24 cellular contexts compared by ENCODE assay signal in genomic region chr11:2591805-2592204, GRCh38.
DNase-seq lines count a peak whose midpoint lies in the region; ATAC-seq and TF ChIP-seq lines count a peak whose summit lies in the region.
"Had no signal": no experiment of that assay in that cellular context is flagged by ENCODE, and none has a peak within 500 bp of the region (broad histone marks: within the 10 kb centered on the region; RNA-seq: fewer than 3 reads in every experiment).

No MANE protein-coding gene starts in this region.

- no peak overlapping the region for H2AK5ac ChIP-seq in H9 (ENCODE audit: insufficient read length, low read length)

- no peak overlapping the region for H4K8ac ChIP-seq in H9 (replicated peaks; ENCODE audit: insufficient read length, low read depth, low read length)

- H4K91ac ChIP-seq in H9 (ENCODE audit: insufficient read length, low read depth, low read length), result no peak overlapping the region

- H3T11ph ChIP-seq in H9 (ENCODE audit: low read length), result no peak overlapping the region

- no peak overlapping the region for H3K4me3 Mint-ChIP-seq in H9
- no peak overlapping the region for H3K4me3 Mint-ChIP-seq in activated T-helper 2 cell treated with anti-CD3 and anti-CD28 coated beads, Interferon-gamma antibody, Interleukin-2, Interleukin-4, amounts not matched to agents 10 μg/mL and 5 μg/mL and 100 μg/mL, durations not matched to agents 14 hours and 24 hours and 36 hours (ENCODE audit: low read depth)
- H3K4me3 Mint-ChIP-seq: activated T-helper 17 cell treated with anti-CD3 and anti-CD28 coated beads, Interleukin-2, amount 50 U/mL, for 72 hours; dendritic cell treated with granulocyte-macrophage colony-stimulating factor and Interleukin-4, amounts not matched to agents 40 ng/mL and 50 ng/mL, for 4 days; HFFc6; memory B cell; type B pancreatic cell had no signal

- H4K20me1 ChIP-seq in H9 (ENCODE audit: control insufficient read depth, insufficient read depth, insufficient read length), result peaks cover 3% of the 10 kb centered on the region

- peaks cover 35% of the 10 kb centered on the region; the same call in 1 of the 2 replicates for H3K27me3 ChIP-seq in H9 (ENCODE audit: insufficient read depth, low read length)
- H3K27me3 ChIP-seq in stomach, result no peaks in the 10 kb centered on the region
- H3K27me3 ChIP-seq: ovary, right lobe of liver had no signal

- no peak for TF ChIP-seq EP300 in stomach (IDR thresholded peaks at IDR 0.05)

- H3K4me2 ChIP-seq in H9 (ENCODE audit: insufficient read depth, insufficient read length, low read length), result no peak overlapping the region

- H4K5ac ChIP-seq in H9 (ENCODE audit: insufficient read length, low read depth, low read length), result no peak overlapping the region

- intact Hi-C loops in sciatic nerve (cut with DNase I), result no loop called here
- intact Hi-C loops in activated T-helper 2 cell treated with anti-CD3 and anti-CD28 coated beads, Interferon-gamma antibody, Interleukin-2, Interleukin-4, amounts not matched to agents 10 μg/mL and 5 μg/mL and 100 μg/mL, durations not matched to agents 14 hours and 24 hours and 36 hours (cut with micrococcal nuclease), result no loop called here
- intact Hi-C loops in stomach (cut with DNase I; ENCODE audit: low total_unique reads), result no loop called here

- H3K14ac ChIP-seq in H9 (ENCODE audit: insufficient read depth, low read length), result no peak overlapping the region; the same call in 1 of the 2 replicates

- H3K27ac ChIP-seq in H9 (ENCODE audit: insufficient read length, low read depth, low read length) (no peak overlapping the region), stomach (no peak overlapping the region)
- H3K27ac ChIP-seq: cardiac muscle cell, ovary, right lobe of liver, VCaP had no signal

- no peaks in the 10 kb centered on the region for H3K79me1 ChIP-seq in H9 (ENCODE audit: insufficient read depth, low read depth, low read length, poor library complexity, severe bottlenecking)

- H3K4ac ChIP-seq in H9 (ENCODE audit: low read depth, low read length), result no peak overlapping the region

- no peak overlapping the region for H2BK15ac ChIP-seq in H9 (ENCODE audit: low read depth, low read length)

- no CpG with 5 or more reads among the region's 10 CpGs for WGBS in H9 (ENCODE audit: extremely low coverage, insufficient read length, low lambda C conversion rate)
- WGBS in stomach, 5 donors, result 65 to 97% (median 96%) methylated on average over 4 to 10 of the region's 10 CpGs

- TF ChIP-seq POLR2A in stomach (IDR thresholded peaks at IDR 0.05), result no peak

- no peak overlapping the region for H3K9ac ChIP-seq in H9 (ENCODE audit: extremely low read depth, insufficient read length, low read length)

- H3K56ac ChIP-seq in H9 (ENCODE audit: insufficient read length, low read depth, low read length), result no peak overlapping the region

- H2BK20ac ChIP-seq in H9 (ENCODE audit: low read depth, low read length, poor library complexity, severe bottlenecking), result no peak overlapping the region

- no peaks in the 10 kb centered on the region for H3K23me2 ChIP-seq in H9 (ENCODE audit: insufficient read length, low read depth, low read length, poor library complexity, severe bottlenecking)

- H2BK120ac ChIP-seq in H9 (ENCODE audit: low read depth, low read length, poor library complexity, severe bottlenecking), result no peak overlapping the region

- CTCF ChIA-PET in GM10248 (lab: Yijun Ruan, JAX), result no interaction called here

- H3K4me1 ChIP-seq in H9 (ENCODE audit: insufficient read depth, low read length) (no peaks in the 10 kb centered on the region), stomach (no peaks in the 10 kb centered on the region)
- H3K4me1 ChIP-seq: right lobe of liver had no signal

- peaks cover 0 to 69% (median 59%) of the 10 kb centered on the region in 4 donors for H3K36me3 ChIP-seq in stomach
- H3K36me3 ChIP-seq: cardiac muscle cell, ovary, right lobe of liver had no signal

- H3K23ac ChIP-seq in H9 (ENCODE audit: insufficient read length, low read depth, low read length), result no peak overlapping the region

- H3K9me3 Mint-ChIP-seq in H9, result peaks cover 18 to 20% of the 10 kb centered on the region in 2 experiments
- H3K9me3 Mint-ChIP-seq in activated T-helper 2 cell treated with anti-CD3 and anti-CD28 coated beads, Interferon-gamma antibody, Interleukin-2, Interleukin-4, amounts not matched to agents 10 μg/mL and 5 μg/mL and 100 μg/mL, durations not matched to agents 14 hours and 24 hours and 36 hours, result no peaks in the 10 kb centered on the region
- H3K9me3 Mint-ChIP-seq: activated T-helper 17 cell treated with anti-CD3 and anti-CD28 coated beads, Interleukin-2, amount 50 U/mL, for 72 hours; dendritic cell treated with granulocyte-macrophage colony-stimulating factor and Interleukin-4, amounts not matched to agents 40 ng/mL and 50 ng/mL, for 4 days; HFFc6; type B pancreatic cell had no signal

- peak; percentile 8 for DNase-seq in GM10248 (ENCODE audit: extremely low spot score)
- peak; percentile 23 for DNase-seq in H9
- DNase-seq in iPS-NIHi11 (ENCODE audit: low spot score), result peak; percentile 9
- peak; percentile 34 for DNase-seq in sciatic nerve (ENCODE audit: low spot score)
- no peak for DNase-seq in activated T-helper 2 cell treated with anti-CD3 and anti-CD28 coated beads, Interferon-gamma antibody, Interleukin-2, Interleukin-4, amounts not matched to agents 10 μg/mL and 5 μg/mL and 100 μg/mL, durations not matched to agents 14 hours and 24 hours and 36 hours (ENCODE audit: low spot score)
- DNase-seq in stomach, result no peak
- DNase-seq: activated CD4-positive, alpha-beta T cell treated with anti-CD3 and anti-CD28 coated beads, Interleukin-2, amount 50 U/mL, for 48 hours; activated CD8-positive, alpha-beta memory T cell treated with anti-CD3 and anti-CD28 coated beads, Interleukin-2, amount 50 U/mL, for 4 hours; DMS53; HFFc6; NCI-H1105 treated with DMSO at 0.1 percent for 48 hours; NCI-H2029 treated with DMSO at 0.1 percent for 48 hours; NCI-H345 had no signal

- peaks cover 2% of the 10 kb centered on the region in 2 experiments; a peak in 3 of 4 replicates for H3K4me1 Mint-ChIP-seq in H9
- no peaks in the 10 kb centered on the region for H3K4me1 Mint-ChIP-seq in activated T-helper 2 cell treated with anti-CD3 and anti-CD28 coated beads, Interferon-gamma antibody, Interleukin-2, Interleukin-4, amounts not matched to agents 10 μg/mL and 5 μg/mL and 100 μg/mL, durations not matched to agents 14 hours and 24 hours and 36 hours (ENCODE audit: low read depth)
- H3K4me1 Mint-ChIP-seq: activated T-helper 17 cell treated with anti-CD3 and anti-CD28 coated beads, Interleukin-2, amount 50 U/mL, for 72 hours; memory B cell had no signal

- peaks cover 5% of the 10 kb centered on the region for H3K9me3 ChIP-seq in H9 (ENCODE audit: control insufficient read depth, low read depth, low read length)
- no peaks in the 10 kb centered on the region for H3K9me3 ChIP-seq in stomach
- H3K9me3 ChIP-seq: ovary, right lobe of liver had no signal

- H3K27ac Mint-ChIP-seq in H9, result no peak overlapping the region
- no peak overlapping the region for H3K27ac Mint-ChIP-seq in activated T-helper 2 cell treated with anti-CD3 and anti-CD28 coated beads, Interferon-gamma antibody, Interleukin-2, Interleukin-4, amounts not matched to agents 10 μg/mL and 5 μg/mL and 100 μg/mL, durations not matched to agents 14 hours and 24 hours and 36 hours
- H3K27ac Mint-ChIP-seq: activated naive CD4-positive, alpha-beta T cell treated with anti-CD3 and anti-CD28 coated beads, Interleukin-2, amount 50 U/mL, for 72 hours; activated T-helper 17 cell treated with anti-CD3 and anti-CD28 coated beads, Interleukin-2, amount 50 U/mL, for 72 hours; dendritic cell treated with granulocyte-macrophage colony-stimulating factor and Interleukin-4, amounts not matched to agents 40 ng/mL and 50 ng/mL, for 4 days; HFFc6; memory B cell; type B pancreatic cell had no signal

- H3K18ac ChIP-seq in H9 (ENCODE audit: insufficient read length, low read depth, low read length), result no peak overlapping the region

- H2BK5ac ChIP-seq in H9 (ENCODE audit: insufficient read length, low read length), result no peak overlapping the region

- H2AFZ ChIP-seq in H9 (ENCODE audit: low read length), result no peak overlapping the region

- no peak overlapping the region for H2BK12ac ChIP-seq in H9 (ENCODE audit: insufficient read length, low read depth, low read length)

- TF ChIP-seq CTCF in GM10248 (IDR thresholded peaks at IDR 0.05; ENCODE audit: control extremely low read depth, extremely low read depth, low read depth, missing control alignments), result no peak
- no peak for TF ChIP-seq CTCF in H9 (conservative IDR thresholded peaks at IDR 0.05)
- no peak for TF ChIP-seq CTCF in stomach (IDR thresholded peaks at IDR 0.05)

- H3K4me3 ChIP-seq in stomach, result no peak overlapping the region
- H3K4me3 ChIP-seq: cardiac muscle cell, ovary, right lobe of liver had no signal

- ATAC-seq in sciatic nerve (no peak), GM21515 (IDR thresholded peaks at IDR 0.05; ENCODE audit: unreplicated experiment) (no peak), HG03095 (IDR thresholded peaks at IDR 0.05; ENCODE audit: unreplicated experiment) (no peak)
- ATAC-seq: activated naive CD4-positive, alpha-beta T cell treated with anti-CD3 and anti-CD28 coated beads, Interleukin-2, amount 50 U/mL, for 72 hours; activated T-helper 17 cell treated with anti-CD3 and anti-CD28 coated beads, Interleukin-2, amount 50 U/mL, for 72 hours; right lobe of liver had no signal

- no peaks in the 10 kb centered on the region for H3K79me2 ChIP-seq in H9 (ENCODE audit: insufficient read depth, low read length)

- POLR2A ChIA-PET in GM10248 (lab: Yijun Ruan, JAX), result no interaction called here

- H3K36me3 Mint-ChIP-seq in H9 (ENCODE audit: insufficient read depth in 1 of 3, low read depth in 3 of 3), result peaks cover 0 to 5% (median 2%) of the 10 kb centered on the region in 3 experiments; a peak in 2 of 7 replicates
- no peaks in the 10 kb centered on the region for H3K36me3 Mint-ChIP-seq in activated T-helper 2 cell treated with anti-CD3 and anti-CD28 coated beads, Interferon-gamma antibody, Interleukin-2, Interleukin-4, amounts not matched to agents 10 μg/mL and 5 μg/mL and 100 μg/mL, durations not matched to agents 14 hours and 24 hours and 36 hours (ENCODE audit: low read depth)
- H3K36me3 Mint-ChIP-seq: type B pancreatic cell had no signal

- peaks cover 98% of the 10 kb centered on the region for H3K27me3 Mint-ChIP-seq in H9 (ENCODE audit: low read depth)
- no peaks in the 10 kb centered on the region for H3K27me3 Mint-ChIP-seq in activated T-helper 2 cell treated with anti-CD3 and anti-CD28 coated beads, Interferon-gamma antibody, Interleukin-2, Interleukin-4, amounts not matched to agents 10 μg/mL and 5 μg/mL and 100 μg/mL, durations not matched to agents 14 hours and 24 hours and 36 hours (ENCODE audit: low read depth)
- H3K27me3 Mint-ChIP-seq: activated T-helper 17 cell treated with anti-CD3 and anti-CD28 coated beads, Interleukin-2, amount 50 U/mL, for 72 hours; dendritic cell treated with granulocyte-macrophage colony-stimulating factor and Interleukin-4, amounts not matched to agents 40 ng/mL and 50 ng/mL, for 4 days; memory B cell had no signal

Comparison
In these comparisons a context has a peak if more than half of its experiments do, and no peak if none do; other contexts are left out.
1. DNase-seq: peak in GM10248 (single experiment), H9 (single experiment), iPS-NIHi11 (single experiment) and sciatic nerve (single experiment); none in activated T-helper 2 cell treated with anti-CD3 and anti-CD28 coated beads, Interferon-gamma antibody, Interleukin-2, Interleukin-4, amounts not matched to agents 10 μg/mL and 5 μg/mL and 100 μg/mL, durations not matched to agents 14 hours and 24 hours and 36 hours (single experiment) and stomach (single experiment).